27 cellular contexts compared by ENCODE assay signal in genomic region chr12:89889051-89889450, GRCh38.
DNase-seq lines count a peak whose midpoint lies in the region; ATAC-seq and TF ChIP-seq lines count a peak whose summit lies in the region.
"Had no signal": no experiment of that assay in that cellular context is flagged by ENCODE, and none has a peak within 500 bp of the region (broad histone marks: within the 10 kb centered on the region; RNA-seq: fewer than 3 reads in every experiment).

No MANE protein-coding gene starts in this region.

- TF ChIP-seq POLR2A in IMR-90 (IDR thresholded peaks at IDR 0.05; ENCODE audit: low read depth, low read length): no peak

- no peaks in the 10 kb centered on the region for H3K9me1 ChIP-seq in IMR-90 (ENCODE audit: insufficient read depth, low read length)

- no peak overlapping the region for H4K5ac ChIP-seq in IMR-90 (ENCODE audit: low read depth, low read length)

- no CpG with 5 or more reads among the region's 4 CpGs for WGBS in IMR-90 (ENCODE audit: extremely low coverage in 2 of 2, insufficient read length in 1 of 2), 2 experiments

- H3K9ac ChIP-seq in IMR-90 (ENCODE audit: low read depth, low read length): no peak overlapping the region
- H3K9ac ChIP-seq: BLaER1 treated with 17β-estradiol and CSF1 and Interleukin-3, amounts not matched to agents 10 nM and 100 nM had no signal

- peak; percentile 55 for DNase-seq in EH (ENCODE audit: low read depth)
- peak; percentile 59 for DNase-seq in IMR-90
- peak; percentile 36 for DNase-seq in brain microvascular endothelial cell
- DNase-seq in foreskin keratinocyte: peak; percentile 25 to 63
- no peak for DNase-seq in head of caudate nucleus
- no peak for DNase-seq in DMS 273 (lab: John Stamatoyannopoulos, UW; ENCODE audit: unreplicated experiment)
- no peak for DNase-seq in Right ventricle myocardium superior
- DNase-seq: activated CD4-positive, alpha-beta T cell treated with anti-CD3 and anti-CD28 coated beads, Interleukin-2, amount 50 U/mL, for 4 hours; activated T-cell treated with anti-CD3 and anti-CD28 coated beads, Interleukin-2, amount 50 U/mL, for 72 hours; anterior cingulate cortex; COR-L47; DMS79 treated with DMSO at 0.1 percent for 48 hours; dorsolateral prefrontal cortex; mesendoderm; MM.1S; NCI-H2029 treated with DMSO at 0.1 percent for 48 hours; NCI-H345; right lobe of liver; stimulated activated CD4-positive, alpha-beta T cell treated with anti-CD3 and anti-CD28 coated beads, Interleukin-4, amount 100 ng/mL, for 24 hours; substantia nigra; upper lobe of right lung had no signal

- H3K56ac ChIP-seq in IMR-90 (ENCODE audit: extremely low read depth, insufficient read depth, low read length): no peak overlapping the region

- intact Hi-C loops in IMR-90 (cut with micrococcal nuclease): no loop called here
- intact Hi-C loops in head of caudate nucleus (cut with DNase I): no loop called here
- intact Hi-C loops in Right ventricle myocardium superior (cut with DNase I): no loop called here

- H2BK120ac ChIP-seq in IMR-90 (ENCODE audit: low read depth, low read length): 0 out of 2 replicates have a peak overlapping the region, but pooled peaks have one; percentile 59

- H4K20me1 ChIP-seq in IMR-90 (ENCODE audit: insufficient read depth, low read length): no peaks in the 10 kb centered on the region
- H4K20me1 ChIP-seq: BLaER1 treated with 17β-estradiol and CSF1 and Interleukin-3, amounts not matched to agents 10 nM and 100 nM had no signal

- H2AK5ac ChIP-seq in IMR-90 (ENCODE audit: low read depth, low read length): 0 out of 2 replicates have a peak overlapping the region, but pooled peaks have one; percentile 73

- H3K18ac ChIP-seq in IMR-90 (ENCODE audit: low read depth, low read length): no peak overlapping the region

- in situ Hi-C loops in IMR-90 (cut with MboI; ENCODE audit: low sequenced_read_pairs) (no loop called here), brain microvascular endothelial cell (cut with HindIII; ENCODE audit: low pct_ligation_motif_present, low sequenced_read_pairs) (no loop called here)

- BruUV-seq in IMR-90 (replicated peaks; lab: Mats Ljungman, UMichigan): no TSS peak

- no peaks in the 10 kb centered on the region for H3K79me1 ChIP-seq in IMR-90 (ENCODE audit: low read depth in 1 of 2, low read length in 2 of 2)

- no peak overlapping the region for H3K4me2 ChIP-seq in IMR-90 (ENCODE audit: low read depth, low read length)
- H3K4me2 ChIP-seq: BLaER1 treated with 17β-estradiol and CSF1 and Interleukin-3, amounts not matched to agents 10 nM and 100 nM; hepatocyte had no signal

- no peak overlapping the region for H2AFZ ChIP-seq in IMR-90 (replicated peaks; ENCODE audit: low read length, poor library complexity)
- H2AFZ ChIP-seq: hepatocyte had no signal

- H3K36me3 ChIP-seq in IMR-90 (ENCODE audit: control insufficient read depth, insufficient read depth, low read length) (no peaks in the 10 kb centered on the region), brain microvascular endothelial cell (replicated peaks) (no peaks in the 10 kb centered on the region)
- H3K36me3 ChIP-seq: BLaER1 treated with 17β-estradiol and CSF1 and Interleukin-3, amounts not matched to agents 10 nM and 100 nM; right lobe of liver; SJSA1; upper lobe of right lung had no signal

- no peak for TF ChIP-seq CTCF in IMR-90 (conservative IDR thresholded peaks at IDR 0.05; ENCODE audit: low read depth, low read length)
- no peak for TF ChIP-seq CTCF in brain microvascular endothelial cell (IDR thresholded peaks at IDR 0.05; ENCODE audit: low read depth, low read length, missing control alignments)
- no peak for TF ChIP-seq CTCF in foreskin keratinocyte (conservative IDR thresholded peaks at IDR 0.05)

- no peaks in the 10 kb centered on the region for H3K9me3 ChIP-seq in IMR-90 (ENCODE audit: control insufficient read depth, insufficient read depth, low read length)
- H3K9me3 ChIP-seq: right lobe of liver, SJSA1, upper lobe of right lung had no signal

- peak overlapping the region; percentile 20; the same call in 1 of the 2 replicates for H2BK20ac ChIP-seq in IMR-90 (ENCODE audit: low read depth, low read length)

- no peak overlapping the region for H4K8ac ChIP-seq in IMR-90 (ENCODE audit: low read depth in 2 of 2, low read length in 2 of 2)

- no peak overlapping the region for H2BK5ac ChIP-seq in IMR-90 (ENCODE audit: low read depth, low read length, poor library complexity, severe bottlenecking)

- H3K4me3 ChIP-seq in IMR-90 (ENCODE audit: insufficient read depth, low read depth, low read length): no peak overlapping the region
- H3K4me3 ChIP-seq in brain microvascular endothelial cell (ENCODE audit: low read depth, low read length): no peak overlapping the region
- H3K4me3 ChIP-seq: BLaER1 treated with 17β-estradiol and CSF1 and Interleukin-3, amounts not matched to agents 10 nM and 100 nM; dorsolateral prefrontal cortex; hepatocyte; K562; right lobe of liver; SJSA1; upper lobe of right lung had no signal

- ATAC-seq in IMR-90 (ENCODE audit: low read depth) (no peak), foreskin keratinocyte (no peak), HG03280 (IDR thresholded peaks at IDR 0.05; ENCODE audit: unreplicated experiment) (no peak), Right ventricle myocardium superior (ENCODE audit: poor library complexity) (no peak)
- ATAC-seq: activated T-cell treated with anti-CD3 and anti-CD28 coated beads, Interleukin-2, amount 50 U/mL, for 72 hours; K562; right lobe of liver; stimulated activated effector memory CD8-positive, alpha-beta T cell treated with anti-CD3 and anti-CD28 coated beads, Interleukin-12 subunit alpha, Interleukin-12 subunit beta, amount 100 ng/mL, for 72 hours; upper lobe of right lung had no signal

- H3K4ac ChIP-seq in IMR-90 (ENCODE audit: low read depth, low read length): no peak overlapping the region; the same call in 1 of the 2 replicates

- H3K14ac ChIP-seq in IMR-90 (replicated peaks; ENCODE audit: low read depth, low read length): no peak overlapping the region; the same call in 1 of the 2 replicates

- H2BK15ac ChIP-seq in IMR-90 (ENCODE audit: low read depth, low read length): 0 out of 3 replicates have a peak overlapping the region, but pooled peaks have one; percentile 32

- dilution Hi-C loops in IMR-90 (cut with HindIII; ENCODE audit: low sequenced_read_pairs, unreplicated experiment): no loop called here

- no peaks in the 10 kb centered on the region for H3K27me3 ChIP-seq in IMR-90 (ENCODE audit: control insufficient read depth, insufficient read depth, low read length)
- H3K27me3 ChIP-seq in brain microvascular endothelial cell (replicated peaks): no peaks in the 10 kb centered on the region
- no peaks in the 10 kb centered on the region for H3K27me3 ChIP-seq in foreskin keratinocyte
- H3K27me3 ChIP-seq: BLaER1 treated with 17β-estradiol and CSF1 and Interleukin-3, amounts not matched to agents 10 nM and 100 nM; dorsolateral prefrontal cortex; hepatocyte; right lobe of liver; SJSA1; upper lobe of right lung had no signal

- 0 out of 2 replicates have a peak overlapping the region, but pooled peaks have one; percentile 24 for H3K23ac ChIP-seq in IMR-90 (ENCODE audit: low read depth, low read length)

- H4K91ac ChIP-seq in IMR-90 (ENCODE audit: insufficient read depth, low read depth, low read length): no peak overlapping the region

- TF ChIP-seq RAD21 in IMR-90 (IDR thresholded peaks at IDR 0.05; ENCODE audit: low read length): no peak

- peaks cover 2% of the 10 kb centered on the region; the same call in 1 of the 2 replicates for H3K4me1 ChIP-seq in IMR-90 (ENCODE audit: control insufficient read depth, insufficient read depth, low read length)
- H3K4me1 ChIP-seq in foreskin keratinocyte: peaks cover 7% of the 10 kb centered on the region
- H3K4me1 ChIP-seq: right lobe of liver, SJSA1, upper lobe of right lung had no signal

- no peak overlapping the region for H2AK9ac ChIP-seq in IMR-90 (replicated peaks; ENCODE audit: low read depth, low read length, poor library complexity)

- CTCF ChIA-PET in IMR-90 (lab: Yijun Ruan, JAX): no interaction called here

- no peak overlapping the region for H3K27ac ChIP-seq in IMR-90 (ENCODE audit: insufficient read depth, low read length)
- H3K27ac ChIP-seq in brain microvascular endothelial cell: peak overlapping the region; percentile 14
- no peak overlapping the region for H3K27ac ChIP-seq in foreskin keratinocyte
- H3K27ac ChIP-seq: BLaER1 treated with 17β-estradiol and CSF1 and Interleukin-3, amounts not matched to agents 10 nM and 100 nM; dorsolateral prefrontal cortex; hepatocyte; right lobe of liver; SJSA1; upper lobe of right lung had no signal

- POLR2A ChIA-PET in IMR-90 (lab: Charles Lee; ENCODE audit: unreplicated experiment): no interaction called here

TF ChIP-seq in IMR-90, 13 proteins besides CTCF, POLR2A, EP300 and RAD21:
- TF ChIP-seq CEBPB (IDR thresholded peaks at IDR 0.05; ENCODE audit: low read depth, low read length): peak; percentile 35; the same call in 1 of the 2 replicates
- TF ChIP-seq, protein P1, sequence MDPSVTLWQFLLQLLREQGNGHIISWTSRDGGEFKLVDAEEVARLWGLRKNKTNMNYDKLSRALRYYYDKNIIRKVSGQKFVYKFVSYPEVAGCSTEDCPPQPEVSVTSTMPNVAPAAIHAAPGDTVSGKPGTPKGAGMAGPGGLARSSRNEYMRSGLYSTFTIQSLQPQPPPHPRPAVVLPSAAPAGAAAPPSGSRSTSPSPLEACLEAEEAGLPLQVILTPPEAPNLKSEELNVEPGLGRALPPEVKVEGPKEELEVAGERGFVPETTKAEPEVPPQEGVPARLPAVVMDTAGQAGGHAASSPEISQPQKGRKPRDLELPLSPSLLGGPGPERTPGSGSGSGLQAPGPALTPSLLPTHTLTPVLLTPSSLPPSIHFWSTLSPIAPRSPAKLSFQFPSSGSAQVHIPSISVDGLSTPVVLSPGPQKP (IDR thresholded peaks at IDR 0.05; ENCODE audit: borderline replicate concordance, low read depth, low read length): no peak

Comparison
In these comparisons a context has a peak if more than half of its experiments do, and no peak if none do; other contexts are left out.
1. DNase-seq: peak in EH (single experiment), IMR-90 (single experiment), brain microvascular endothelial cell (single experiment) and foreskin keratinocyte (2 of 2); none in head of caudate nucleus (0 of 42), DMS 273 (single experiment) and Right ventricle myocardium superior (single experiment).